24 cellular contexts compared by ENCODE assay signal in the genomic region with DNA sequence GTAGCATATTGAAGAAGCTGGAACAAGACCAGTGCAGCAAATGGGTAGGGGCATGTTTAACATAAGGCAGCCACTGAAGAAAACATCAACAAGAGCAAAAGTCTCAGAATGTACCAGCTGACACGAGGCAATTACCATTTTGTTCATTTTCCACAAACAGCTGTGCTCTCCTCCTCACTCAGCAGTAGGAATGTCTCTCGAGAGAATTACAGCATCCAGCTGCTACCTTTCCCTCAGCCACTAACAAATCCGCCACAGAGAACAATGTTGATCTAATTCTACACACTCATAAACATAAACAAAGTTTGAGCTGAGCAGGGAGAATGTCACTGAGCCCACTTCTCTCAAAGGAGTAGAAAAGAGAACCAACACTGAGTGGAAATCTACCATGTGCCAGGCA.
A peak's percentile ranks its signal among the peaks of the same experiment; 100 is the strongest.
DNase-seq lines count a peak whose midpoint lies in the region; TF ChIP-seq lines count a peak whose summit lies in the region.
"Had no signal": no experiment of that assay in that cellular context is flagged by ENCODE, and none has a peak within 500 bp of the region (broad histone marks: within the 10 kb centered on the region; RNA-seq: fewer than 3 reads in every experiment).

No MANE protein-coding gene starts in this region.

- peaks cover 4% of the 10 kb centered on the region for H3K36me3 Mint-ChIP-seq in chondrocyte (ENCODE audit: low read depth)
- H3K36me3 Mint-ChIP-seq: activated naive CD8-positive, alpha-beta T cell treated with anti-CD3 and anti-CD28 coated beads for 36 hours had no signal

- TF ChIP-seq CTCF in AG10803 (conservative IDR thresholded peaks at IDR 0.05; ENCODE audit: low read length) (no peak), chondrocyte (IDR thresholded peaks at IDR 0.05) (no peak)

- H3K9me3 Mint-ChIP-seq in chondrocyte (ENCODE audit: low read depth) = peaks cover 7% of the 10 kb centered on the region
- H3K9me3 Mint-ChIP-seq: activated CD4-positive, alpha-beta T cell treated with anti-CD3 and anti-CD28 coated beads, Interleukin-2, amount 10 ng/mL, durations not matched to agents 24 days and 14 days had no signal

- H3K4me3 ChIP-seq in AG10803 (ENCODE audit: low read length) = no peak overlapping the region
- H3K4me3 ChIP-seq: transverse colon had no signal

- no peak overlapping the region for H3K4me3 Mint-ChIP-seq in chondrocyte (ENCODE audit: unreplicated experiment)
- H3K4me3 Mint-ChIP-seq: activated CD4-positive, alpha-beta T cell treated with anti-CD3 and anti-CD28 coated beads, Interleukin-2, amount 10 ng/mL, durations not matched to agents 24 days and 14 days; activated naive CD8-positive, alpha-beta T cell treated with anti-CD3 and anti-CD28 coated beads for 36 hours had no signal

- peak overlapping the region; percentile 8 for H3K27ac Mint-ChIP-seq in chondrocyte (ENCODE audit: unreplicated experiment)
- H3K27ac Mint-ChIP-seq: activated CD4-positive, alpha-beta T cell treated with anti-CD3 and anti-CD28 coated beads, Interleukin-2, amount 10 ng/mL, durations not matched to agents 24 days and 14 days; activated naive CD8-positive, alpha-beta T cell treated with anti-CD3 and anti-CD28 coated beads for 36 hours had no signal

- DNase-seq in AG10803 (ENCODE audit: low read depth) (peak; percentile 12), LHCN-M2 (ENCODE audit: low read depth) (peak; percentile 85), chondrocyte (ENCODE audit: low spot score) (no peak), myocyte (ENCODE audit: low read depth) (peak; percentile 61), COR-L47 (lab: John Stamatoyannopoulos, UW) (no peak), dermis blood vessel endothelial cell (no peak), GM19240 (ENCODE audit: insufficient read length, low spot score) (no peak)
- no peak for DNase-seq in effector CD4-positive, alpha-beta T cell
- DNase-seq: ACHN; activated CD4-positive, alpha-beta T cell treated with anti-CD3 and anti-CD28 coated beads, Interleukin-2, amount 10 ng/mL, durations not matched to agents 24 days and 14 days; activated effector memory CD4-positive, alpha-beta T cell treated with anti-CD3 and anti-CD28 coated beads, Interleukin-2, amount 50 U/mL, for 16 hours; activated naive CD8-positive, alpha-beta T cell treated with anti-CD3 and anti-CD28 coated beads for 36 hours; activated T-cell treated with anti-CD3 and anti-CD28 coated beads, Interleukin-2, amount 50 U/mL, for 1 hour; Calu3; cerebellar nuclear complex; foreskin melanocyte; Karpas-422; mesendoderm; NCI-H146; NCI-H526; nucleus accumbens; stimulated activated CD4-positive, alpha-beta T cell treated with anti-CD3 and anti-CD28 coated beads, Interleukin-2, amount 100 ng/mL, for 48 hours; T1000; transverse colon had no signal

- H3K27me3 Mint-ChIP-seq in chondrocyte (ENCODE audit: low read depth) = no peaks in the 10 kb centered on the region
- H3K27me3 Mint-ChIP-seq: activated CD4-positive, alpha-beta T cell treated with anti-CD3 and anti-CD28 coated beads, Interleukin-2, amount 10 ng/mL, durations not matched to agents 24 days and 14 days; activated naive CD8-positive, alpha-beta T cell treated with anti-CD3 and anti-CD28 coated beads for 36 hours had no signal

- peaks cover 12% of the 10 kb centered on the region for H3K4me1 Mint-ChIP-seq in chondrocyte (ENCODE audit: low read depth)
- H3K4me1 Mint-ChIP-seq: activated CD4-positive, alpha-beta T cell treated with anti-CD3 and anti-CD28 coated beads, Interleukin-2, amount 10 ng/mL, durations not matched to agents 24 days and 14 days; activated naive CD8-positive, alpha-beta T cell treated with anti-CD3 and anti-CD28 coated beads for 36 hours had no signal

Comparison
In these comparisons a context has a peak if more than half of its experiments do, and no peak if none do; other contexts are left out.
1. DNase-seq: peak in AG10803 (single experiment), LHCN-M2 (single experiment) and myocyte (single experiment); none in chondrocyte (single experiment), effector CD4-positive, alpha-beta T cell (single experiment), COR-L47 (single experiment), dermis blood vessel endothelial cell (single experiment) and GM19240 (single experiment).